8 cellular contexts compared by ENCODE assay signal in genomic region chr6:134174790-134175531, GRCh38.
DNase-seq lines count a peak whose midpoint lies in the region; ATAC-seq and TF ChIP-seq lines count a peak whose summit lies in the region.

No MANE protein-coding gene starts in this region.

- peak overlapping the region; percentile 97 for H3K4me3 Mint-ChIP-seq in activated B cell treated with CpG ODN at 0.5 μM for 24 hours

- peak overlapping the region; percentile 90 for H3K4me3 ChIP-seq in AG04449 (ENCODE audit: low read depth, low read length)
- peak overlapping the region; percentile 69 to 76 for H3K4me3 ChIP-seq in cardiac fibroblast (replicated peaks in 1 of 2; ENCODE audit: low read depth in 2 of 2, low read length in 2 of 2)

- POLR2A ChIA-PET in AG04449 (lab: Yijun Ruan, JAX) (interaction anchor here (1.0 to 1.5 kb wide), 7 partner anchors 9 to 766 kb away, joined by 3 to 8 read pairs (median 4); no protein-coding TSS in a partner anchor), activated B cell treated with CpG ODN at 0.5 μM for 24 hours (lab: Charles Lee) (interaction anchor here (0.5 to 1.6 kb wide), 6 partner anchors 41 to 765 kb away, joined by 3 to 20 read pairs (median 3); no protein-coding TSS in a partner anchor)

- no peak for DNase-seq in AG04449 (ENCODE audit: low read depth, low spot score)
- peak; percentile 93 for DNase-seq in NCI-H2196 (lab: John Stamatoyannopoulos, UW; ENCODE audit: unreplicated experiment)
- DNase-seq in activated B cell treated with CpG ODN at 0.5 μM for 24 hours = peak; percentile 94
- peak; percentile 91 to 96 for DNase-seq in cardiac fibroblast (ENCODE audit: low read depth in 2 of 2)
- peak; percentile 92 for DNase-seq in iris pigment epithelial cell (ENCODE audit: low read depth)
- peak; percentile 85 to 92 for DNase-seq in stimulated activated CD4-positive, alpha-beta T cell treated with anti-CD3 and anti-CD28 coated beads, Interleukin-12 subunit alpha, Interleukin-12 subunit beta, amount 100 ng/mL, for 24 hours (ENCODE audit: low read depth in 2 of 2)

- H3K4me1 Mint-ChIP-seq in activated B cell treated with CpG ODN at 0.5 μM for 24 hours = peaks cover 50% of the 10 kb centered on the region

- H3K27me3 Mint-ChIP-seq in activated B cell treated with CpG ODN at 0.5 μM for 24 hours = no peaks in the 10 kb centered on the region

- TF ChIP-seq CTCF in AG04449 (IDR thresholded peaks at IDR 0.05; ENCODE audit: insufficient read depth, low read length, missing control alignments) (no peak), activated B cell treated with CpG ODN at 0.5 μM for 24 hours (IDR thresholded peaks at IDR 0.05) (no peak), cardiac fibroblast (IDR thresholded peaks at IDR 0.05; ENCODE audit: low read depth, low read length) (no peak)

- H3K36me3 Mint-ChIP-seq in activated B cell treated with CpG ODN at 0.5 μM for 24 hours (ENCODE audit: low read depth) = peaks cover 40% of the 10 kb centered on the region

- peak overlapping the region; percentile 91 for H3K27ac Mint-ChIP-seq in activated B cell treated with CpG ODN at 0.5 μM for 24 hours

- peak; percentile 70 for ATAC-seq in GM18870 (IDR thresholded peaks at IDR 0.05; ENCODE audit: unreplicated experiment)
- peak; percentile 71 for ATAC-seq in HG03103 (IDR thresholded peaks at IDR 0.05; ENCODE audit: low read depth, unreplicated experiment)
- ATAC-seq in activated B cell treated with CpG ODN at 0.5 μM for 24 hours (ENCODE audit: low read depth) = peak; percentile 83

- CTCF ChIA-PET in AG04449 (lab: Yijun Ruan, JAX) = interaction anchor here (1.1 to 1.8 kb wide), 6 partner anchors 10 to 765 kb away, joined by 4 to 16 read pairs (median 8); no protein-coding TSS in a partner anchor
- CTCF ChIA-PET in activated B cell treated with CpG ODN at 0.5 μM for 24 hours (lab: Charles Lee) = interaction anchor here (1.2 to 1.8 kb wide), 6 partner anchors 51 to 765 kb away, joined by 3 to 88 read pairs (median 10); no protein-coding TSS in a partner anchor

- intact Hi-C loops in activated B cell treated with CpG ODN at 0.5 μM for 24 hours (cut with micrococcal nuclease) = loop anchor here (1.0 to 10.0 kb wide), 16 partner anchors 19 to 1320 kb away; partner anchors contain the start of genes AHI1, HBS1L and MYB

- no peaks in the 10 kb centered on the region for H3K9me3 Mint-ChIP-seq in activated B cell treated with CpG ODN at 0.5 μM for 24 hours
